1 cellular context compared by ENCODE assay signal in genomic region chr12:106455100-106455499, GRCh38.
TF ChIP-seq lines count a peak whose summit lies in the region.

No MANE protein-coding gene starts in this region.

TF ChIP-seq in GM12878, 131 proteins besides CTCF, POLR2A, EP300 and RAD21 (continued from another document):
- no peak for TF ChIP-seq IRF3 (IDR thresholded peaks at IDR 0.05)
- peak; percentile 78 for TF ChIP-seq RAD51 (IDR thresholded peaks at IDR 0.05)
- TF ChIP-seq POLR2AphosphoS5 (IDR thresholded peaks at IDR 0.05; ENCODE audit: low read length): no peak
